Comparison of ENCODE assay signal across 1 cellular context in genomic region chr1:86965012-86965826, GRCh38.
TF ChIP-seq lines count a peak whose summit lies in the region.

No MANE protein-coding gene starts in this region.

TF ChIP-seq in H1, 55 proteins besides CTCF, POLR2A, EP300 and RAD21:
- no peak for TF ChIP-seq BRCA1 (IDR thresholded peaks at IDR 0.05; ENCODE audit: low read depth, low read length)
- TF ChIP-seq SP1 (IDR thresholded peaks at IDR 0.05; ENCODE audit: low read depth, low read length) = no peak
- no peak for TF ChIP-seq SAP30 (IDR thresholded peaks at IDR 0.05; ENCODE audit: insufficient read depth, insufficient replicate concordance, low read length)
- no peak for TF ChIP-seq NRF1 (IDR thresholded peaks at IDR 0.05; ENCODE audit: low read depth, low read length)
- no peak for TF ChIP-seq TAF1 (IDR thresholded peaks at IDR 0.05; ENCODE audit: low read depth, low read length)
- TF ChIP-seq SP4 (IDR thresholded peaks at IDR 0.05; ENCODE audit: low read length) = no peak
- TF ChIP-seq RBBP5 (IDR thresholded peaks at IDR 0.05; ENCODE audit: borderline replicate concordance, low read depth, low read length) = no peak
- TF ChIP-seq POLR2AphosphoS5 (IDR thresholded peaks at IDR 0.05; ENCODE audit: low read depth, low read length) = no peak
- no peak for TF ChIP-seq SIX5 (IDR thresholded peaks at IDR 0.05; ENCODE audit: low read depth, low read length)
- no peak for TF ChIP-seq RXRA (IDR thresholded peaks at IDR 0.05; ENCODE audit: insufficient read depth, low read depth, low read length)
- TF ChIP-seq SP2 (IDR thresholded peaks at IDR 0.05; ENCODE audit: low read length) = no peak
- no peak for TF ChIP-seq SUZ12 (IDR thresholded peaks at IDR 0.05; ENCODE audit: low read length)
- no peak for TF ChIP-seq SIRT6 (IDR thresholded peaks at IDR 0.05; ENCODE audit: low read length)
